In the genomic region with DNA sequence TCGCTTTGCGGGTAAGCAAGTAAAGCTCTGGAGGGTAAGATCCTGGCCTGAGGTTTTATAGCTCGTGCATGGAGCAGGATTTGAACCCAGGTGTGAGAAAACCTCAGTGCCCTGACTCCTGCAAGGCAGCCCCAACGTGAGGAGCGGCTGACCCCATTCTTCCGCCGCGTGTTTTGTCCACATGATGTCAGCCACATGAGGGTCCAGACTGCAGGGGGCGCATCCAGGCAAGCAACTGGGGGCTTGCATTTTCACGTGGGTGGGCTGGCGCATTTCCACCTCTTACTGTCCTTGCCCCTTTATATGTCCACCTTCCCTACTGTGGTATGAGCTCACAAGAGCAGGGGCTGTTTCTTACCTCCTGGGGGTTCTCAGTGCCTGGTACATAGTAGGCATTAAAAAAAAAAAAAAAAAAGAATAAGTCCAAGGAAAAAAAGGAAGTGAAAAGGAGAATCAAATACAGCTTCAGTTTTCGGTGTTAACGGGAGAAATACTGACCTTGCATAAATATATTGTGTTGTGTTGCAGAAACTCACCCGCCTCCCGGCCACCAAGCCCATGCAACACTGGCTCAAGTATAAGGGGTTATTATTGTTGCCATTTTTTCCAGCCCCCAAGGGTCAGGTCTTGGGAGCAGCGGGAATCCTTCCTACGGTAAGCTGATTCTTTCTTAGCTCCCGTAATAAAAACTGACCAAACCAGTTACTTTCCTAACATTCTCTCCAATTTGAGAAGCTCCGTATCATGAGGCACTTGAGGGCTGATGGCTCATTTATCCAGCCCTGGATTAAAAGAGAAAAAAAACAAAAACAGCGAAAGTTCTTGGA, we compare ENCODE assay signal across 2 cellular contexts.
TF ChIP-seq lines count a peak whose summit lies in the region.

No MANE protein-coding gene starts in this region.

TF ChIP-seq in HEK293T, 16 proteins besides CTCF, POLR2A, EP300 and RAD21:
- TF ChIP-seq ZNF384 (IDR thresholded peaks at IDR 0.05) (peak; percentile 41; the same call in 1 of the 2 replicates), L3MBTL2 (conservative IDR thresholded peaks at IDR 0.05) (peak; percentile 27), TARDBP (IDR thresholded peaks at IDR 0.05) (no peak)

TF ChIP-seq in K562, 482 proteins besides CTCF, POLR2A, EP300 and RAD21:
- TF ChIP-seq ZNF124 (CRISPR knock-in tag; IDR thresholded peaks at IDR 0.05) (no peak), SPI1 (IDR thresholded peaks at IDR 0.05; ENCODE audit: borderline replicate concordance, low read depth, low read length) (peak; percentile 23; the same call in 1 of the 2 replicates), ZNF316 (IDR thresholded peaks at IDR 0.05) (peak; percentile 26; the same call in 1 of the 2 replicates), KLF13 (tag; IDR thresholded peaks at IDR 0.05; ENCODE audit: borderline replicate concordance, low read depth) (no peak)
- TF ChIP-seq, protein P1, sequence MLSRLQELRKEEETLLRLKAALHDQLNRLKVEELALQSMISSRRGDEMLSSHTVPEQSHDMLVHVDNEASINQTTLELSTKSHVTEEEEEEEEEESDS (CRISPR knock-in tag; IDR thresholded peaks at IDR 0.05): no peak
